25 cellular contexts compared by ENCODE assay signal in genomic region chr18:26286008-26286407, GRCh38. TPM values are rescaled to one million over a fixed set of nuclear protein-coding genes. Genes with fewer than 3 reads are reported as not detected.
DNase-seq lines count a peak whose midpoint lies in the region; ATAC-seq and TF ChIP-seq lines count a peak whose summit lies in the region.
"Had no signal": no experiment of that assay in that cellular context is flagged by ENCODE, and none has a peak within 500 bp of the region (broad histone marks: within the 10 kb centered on the region; RNA-seq: fewer than 3 reads in every experiment).

No MANE protein-coding gene starts in this region.

- ATAC-seq in GM18867 (IDR thresholded peaks at IDR 0.05; ENCODE audit: unreplicated experiment) = peak; percentile 49
- ATAC-seq in naive thymus-derived CD4-positive, alpha-beta T cell = peak; percentile 16
- ATAC-seq: activated CD8-positive, alpha-beta T cell treated with anti-CD3 and anti-CD28 coated beads for 36 hours; K562; left cardiac atrium had no signal

- CTCF ChIA-PET in naive thymus-derived CD4-positive, alpha-beta T cell (lab: Charles Lee) = no interaction called here

- H3K4me3 Mint-ChIP-seq in naive thymus-derived CD4-positive, alpha-beta T cell = no peak overlapping the region
- H3K4me3 Mint-ChIP-seq: activated CD8-positive, alpha-beta T cell treated with anti-CD3 and anti-CD28 coated beads for 36 hours; activated naive CD4-positive, alpha-beta T cell treated with anti-CD3 and anti-CD28 coated beads, Interleukin-2, amount 50 U/mL, for 24 hours; stimulated activated naive CD8-positive, alpha-beta T cell treated with anti-CD3 and anti-CD28 coated beads, Interleukin-15, Interleukin-2, amounts not matched to agents 100 ng/mL and 50 ng/mL, for 24 hours; T-helper 2 cell treated with Interferon-gamma antibody and Interleukin-4, amounts not matched to agents 5 μg/mL and 100 μg/mL, for 36 hours had no signal

- no peak overlapping the region for H3K4me3 ChIP-seq in NB4 (ENCODE audit: low read depth, low read length)
- H3K4me3 ChIP-seq in naive thymus-derived CD4-positive, alpha-beta T cell (ENCODE audit: low read length) = no peak overlapping the region
- H3K4me3 ChIP-seq: BLaER1, GM23248, K562, Peyer's patch, thyroid gland, vagina had no signal

- intact Hi-C loops in naive thymus-derived CD4-positive, alpha-beta T cell (cut with micrococcal nuclease) = no loop called here

- peaks cover 0 to 22% (median 4%) of the 10 kb centered on the region in 7 donors for H3K4me1 Mint-ChIP-seq in naive thymus-derived CD4-positive, alpha-beta T cell

- no peaks in the 10 kb centered on the region for H3K27me3 Mint-ChIP-seq in naive thymus-derived CD4-positive, alpha-beta T cell
- H3K27me3 Mint-ChIP-seq: activated CD8-positive, alpha-beta T cell treated with anti-CD3 and anti-CD28 coated beads for 36 hours; activated naive CD4-positive, alpha-beta T cell treated with anti-CD3 and anti-CD28 coated beads, Interleukin-2, amount 50 U/mL, for 24 hours; stimulated activated naive CD8-positive, alpha-beta T cell treated with anti-CD3 and anti-CD28 coated beads, Interleukin-15, Interleukin-2, amounts not matched to agents 100 ng/mL and 50 ng/mL, for 24 hours had no signal

- H3K9me3 ChIP-seq in naive thymus-derived CD4-positive, alpha-beta T cell (ENCODE audit: control insufficient read depth in 2 of 3, low read length in 3 of 3) = no peaks in the 10 kb centered on the region
- H3K9me3 ChIP-seq: Peyer's patch, thyroid gland, vagina had no signal

- H3K36me3 ChIP-seq in naive thymus-derived CD4-positive, alpha-beta T cell (ENCODE audit: control insufficient read depth in 2 of 3, insufficient read depth in 3 of 3, low read length in 3 of 3) = peaks cover 0 to 26% (median 4%) of the 10 kb centered on the region in 3 experiments

- no peak for TF ChIP-seq CTCF in NB4 (IDR thresholded peaks at IDR 0.05; ENCODE audit: low read depth, low read length)

- POLR2A ChIA-PET in naive thymus-derived CD4-positive, alpha-beta T cell (lab: Charles Lee) = no interaction called here

- in situ Hi-C loops in G401 (cut with HindIII; ENCODE audit: low sequenced_read_pairs) = no loop called here

- no peak overlapping the region for H3K27ac Mint-ChIP-seq in naive thymus-derived CD4-positive, alpha-beta T cell
- H3K27ac Mint-ChIP-seq: activated CD8-positive, alpha-beta T cell treated with anti-CD3 and anti-CD28 coated beads for 36 hours; activated naive CD4-positive, alpha-beta T cell treated with anti-CD3 and anti-CD28 coated beads, Interleukin-2, amount 50 U/mL, for 24 hours; activated T-helper 2 cell treated with anti-CD3 and anti-CD28 coated beads, Interferon-gamma antibody, Interleukin-2, Interleukin-4, amounts not matched to agents 10 μg/mL and 5 μg/mL and 100 μg/mL, durations not matched to agents 14 hours and 24 hours and 36 hours; stimulated activated naive CD8-positive, alpha-beta T cell treated with anti-CD3 and anti-CD28 coated beads, Interleukin-15, Interleukin-2, amounts not matched to agents 100 ng/mL and 50 ng/mL, for 24 hours; T-helper 2 cell treated with Interferon-gamma antibody and Interleukin-4, amounts not matched to agents 5 μg/mL and 100 μg/mL, for 36 hours had no signal

- DNase-seq in GF-D8 (lab: John Stamatoyannopoulos, UW) = peak; percentile 51
- peak; percentile 30 for DNase-seq in NB4 (ENCODE audit: low read depth)
- no peak for DNase-seq in naive thymus-derived CD4-positive, alpha-beta T cell
- DNase-seq in NCI-H2081 (lab: John Stamatoyannopoulos, UW) = no peak
- DNase-seq in substantia nigra (lab: John Stamatoyannopoulos, UW) = no peak
- DNase-seq in G401 (ENCODE audit: low spot score) = no peak
- DNase-seq: activated CD8-positive, alpha-beta T cell treated with anti-CD3 and anti-CD28 coated beads for 36 hours; GM23248; hypothalamus; left cardiac atrium; NCI-H1436; NCI-H2107; NCI-H345; Peyer's patch; SHP77 treated with DMSO at 0.1 percent for 48 hours; small intestine; thyroid gland had no signal

- peaks cover 21 to 57% (median 30%) of the 10 kb centered on the region in 5 donors for H3K36me3 Mint-ChIP-seq in naive thymus-derived CD4-positive, alpha-beta T cell

- H3K27me3 ChIP-seq in naive thymus-derived CD4-positive, alpha-beta T cell (ENCODE audit: control insufficient read depth in 2 of 2, insufficient read depth in 2 of 2, low read length in 2 of 2) = no peaks in the 10 kb centered on the region
- H3K27me3 ChIP-seq: BLaER1, Peyer's patch, thyroid gland, vagina had no signal

- H3K27ac ChIP-seq in naive thymus-derived CD4-positive, alpha-beta T cell (ENCODE audit: low read depth, low read length) = no peak overlapping the region
- no peak overlapping the region for H3K27ac ChIP-seq in substantia nigra (ENCODE audit: low read depth, low read length, poor library complexity, severe bottlenecking)
- H3K27ac ChIP-seq: BLaER1, GM23248, Peyer's patch, thyroid gland, vagina had no signal

- H3K4me1 ChIP-seq in naive thymus-derived CD4-positive, alpha-beta T cell (ENCODE audit: control insufficient read depth in 2 of 2, insufficient read depth in 2 of 2, low read length in 2 of 2) = no peaks in the 10 kb centered on the region
- H3K4me1 ChIP-seq: Peyer's patch, thyroid gland, vagina had no signal

- TF ChIP-seq POLR2A in NB4 (IDR thresholded peaks at IDR 0.05; ENCODE audit: extremely low read depth, insufficient read length) = no peak

- H3K9me3 Mint-ChIP-seq in naive thymus-derived CD4-positive, alpha-beta T cell = peaks cover 0 to 5% (median 0%) of the 10 kb centered on the region in 11 donors
- H3K9me3 Mint-ChIP-seq: activated CD8-positive, alpha-beta T cell treated with anti-CD3 and anti-CD28 coated beads for 36 hours; activated naive CD4-positive, alpha-beta T cell treated with anti-CD3 and anti-CD28 coated beads, Interleukin-2, amount 50 U/mL, for 24 hours; activated T-helper 2 cell treated with anti-CD3 and anti-CD28 coated beads, Interferon-gamma antibody, Interleukin-2, Interleukin-4, amounts not matched to agents 10 μg/mL and 5 μg/mL and 100 μg/mL, durations not matched to agents 14 hours and 24 hours and 36 hours; stimulated activated naive CD8-positive, alpha-beta T cell treated with anti-CD3 and anti-CD28 coated beads, Interleukin-15, Interleukin-2, amounts not matched to agents 100 ng/mL and 50 ng/mL, for 24 hours; T-helper 2 cell treated with Interferon-gamma antibody and Interleukin-4, amounts not matched to agents 5 μg/mL and 100 μg/mL, for 36 hours had no signal

RNA-seq across cellular contexts. Expression of gene TAF4B, which starts 59.8 kb away (rescaled TPM):
- total RNA-seq in naive thymus-derived CD4-positive, alpha-beta T cell = 10 to 100 TPM; 12.0 to 15.7 (median 12.6) TPM
- polyA plus RNA-seq in naive thymus-derived CD4-positive, alpha-beta T cell = 10 to 100 TPM in 1 of 2 donors, 1 to 10 TPM in 1; 7.3 to 14.5 TPM
- total RNA-seq in G401 (2014; rRNA removed; shearing (Covaris generic)) = 12.3 and 19.6 TPM in 2 replicates

Comparison
In these comparisons a context has a peak if more than half of its experiments do, and no peak if none do; other contexts are left out.
1. DNase-seq: peak in GF-D8 (single experiment) and NB4 (single experiment); none in naive thymus-derived CD4-positive, alpha-beta T cell (0 of 9), NCI-H2081 (0 of 2), substantia nigra (0 of 49) and G401 (single experiment).